In the genomic region with DNA sequence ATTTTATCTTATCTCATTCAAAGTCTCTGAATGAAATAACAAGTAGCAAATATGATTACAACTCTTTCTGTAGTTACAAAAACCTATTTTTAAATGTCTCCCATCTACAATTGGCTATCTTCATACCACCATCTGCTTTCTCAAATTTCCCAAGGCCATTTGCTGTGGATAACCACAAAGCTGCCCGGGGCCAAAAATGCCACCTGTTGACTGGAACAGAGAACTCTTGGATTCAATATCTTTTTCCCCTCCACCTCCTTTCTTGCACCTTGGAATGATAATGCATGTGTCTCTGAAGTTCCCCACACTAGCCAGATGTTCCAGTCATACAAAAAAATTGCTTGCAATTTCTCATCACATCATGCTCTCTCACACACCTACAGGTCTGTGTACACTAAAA, we compare ENCODE assay signal across 20 cellular contexts.
A peak's percentile ranks its signal among the peaks of the same experiment; 100 is the strongest.
DNase-seq lines count a peak whose midpoint lies in the region; ATAC-seq lines count a peak whose summit lies in the region.
"Had no signal": no experiment of that assay in that cellular context is flagged by ENCODE, and none has a peak within 500 bp of the region (broad histone marks: within the 10 kb centered on the region; RNA-seq: fewer than 3 reads in every experiment).

No MANE protein-coding gene starts in this region.

- H3K36me3 ChIP-seq in trophoblast cell (ENCODE audit: control insufficient read depth in 1 of 2, insufficient read depth in 2 of 2, low read length in 2 of 2), result no peaks in the 10 kb centered on the region

- no peaks in the 10 kb centered on the region for H3K79me1 ChIP-seq in trophoblast cell (ENCODE audit: low read length)

- H2AK5ac ChIP-seq in trophoblast cell (ENCODE audit: low read length), result no peak overlapping the region

- H4K91ac ChIP-seq in trophoblast cell (ENCODE audit: low read depth, low read length), result no peak overlapping the region

- H2AFZ ChIP-seq in trophoblast cell (ENCODE audit: insufficient read depth, low read length, poor library complexity), result no peak overlapping the region
- H2AFZ ChIP-seq: GM23338 had no signal

- no peak overlapping the region for H2BK120ac ChIP-seq in trophoblast cell (ENCODE audit: insufficient read depth, low read length, poor library complexity)

- H4K8ac ChIP-seq in trophoblast cell (ENCODE audit: low read depth, low read length), result no peak overlapping the region

- DNase-seq in HT-29 (ENCODE audit: low spot score) (peak; percentile 6), NCI-H69 (lab: John Stamatoyannopoulos, UW) (peak; percentile 49), trophoblast cell (peak; percentile 61 to 78), NCI-H1092 treated with DMSO at 0.1 percent for 48 hours (lab: John Stamatoyannopoulos, UW) (no peak), AG08395 (ENCODE audit: low spot score) (no peak)
- DNase-seq: 8988T; ACHN; C1 segment of cervical spinal cord; Calu3; CD4-positive, alpha-beta memory T cell; COR-L47; DMS53; DMS79 treated with DMSO at 0.1 percent for 48 hours; GF-D8; H9; HFFc6 had no signal

- no peaks in the 10 kb centered on the region for H3K79me2 ChIP-seq in trophoblast cell (ENCODE audit: control insufficient read depth, insufficient read depth, low read length, poor library complexity)

- no CpG with 5 or more reads among the region's 1 CpG for WGBS in trophoblast cell (ENCODE audit: extremely low coverage, insufficient coverage, insufficient read length)

- no peak overlapping the region for H3K14ac ChIP-seq in trophoblast cell (ENCODE audit: low read length)

- H3K23ac ChIP-seq in trophoblast cell (ENCODE audit: low read length), result no peak overlapping the region

- no peaks in the 10 kb centered on the region for H3K9me3 ChIP-seq in trophoblast cell (ENCODE audit: insufficient read depth, low read depth, low read length)
- H3K9me3 ChIP-seq: A549 had no signal

- no peak overlapping the region for H3K27ac ChIP-seq in trophoblast cell (ENCODE audit: low read depth, low read length)
- H3K27ac ChIP-seq: A549 had no signal

- no peak for ATAC-seq in HG03442 (IDR thresholded peaks at IDR 0.05; ENCODE audit: unreplicated experiment)
- ATAC-seq: A549, GM23338, HCT116 had no signal

- H2BK5ac ChIP-seq in trophoblast cell (ENCODE audit: low read depth, low read length, poor library complexity), result no peak overlapping the region

- no peak overlapping the region for H3K9ac ChIP-seq in trophoblast cell (ENCODE audit: low read length)

- no peak overlapping the region for H3K4me2 ChIP-seq in trophoblast cell (ENCODE audit: low read length)
- H3K4me2 ChIP-seq: A549, GM23338 had no signal

- H3K27me3 ChIP-seq in trophoblast cell (ENCODE audit: insufficient read depth, low read length), result no peaks in the 10 kb centered on the region

- H2BK12ac ChIP-seq in trophoblast cell (ENCODE audit: low read length), result no peak overlapping the region

- H3K4me1 ChIP-seq in trophoblast cell (ENCODE audit: control insufficient read depth in 1 of 2, insufficient read depth in 2 of 2, low read length in 2 of 2), result no peaks in the 10 kb centered on the region
- H3K4me1 ChIP-seq: A549 had no signal

- H3K4me3 ChIP-seq in trophoblast cell (ENCODE audit: low read depth, low read length), result no peak overlapping the region
- H3K4me3 ChIP-seq: A549, GM23338 had no signal

- H3K4ac ChIP-seq in trophoblast cell (ENCODE audit: low read depth, low read length), result no peak overlapping the region

- no peak overlapping the region for H3K18ac ChIP-seq in trophoblast cell (ENCODE audit: low read length)

- H4K12ac ChIP-seq in trophoblast cell (ENCODE audit: low read depth, low read length), result no peak overlapping the region

Comparison
In these comparisons a context has a peak if more than half of its experiments do, and no peak if none do; other contexts are left out.
1. DNase-seq: peak in HT-29 (single experiment), NCI-H69 (single experiment) and trophoblast cell (2 of 2); none in NCI-H1092 treated with DMSO at 0.1 percent for 48 hours (single experiment) and AG08395 (single experiment).